2 cellular contexts compared by ENCODE assay signal in the genomic region with DNA sequence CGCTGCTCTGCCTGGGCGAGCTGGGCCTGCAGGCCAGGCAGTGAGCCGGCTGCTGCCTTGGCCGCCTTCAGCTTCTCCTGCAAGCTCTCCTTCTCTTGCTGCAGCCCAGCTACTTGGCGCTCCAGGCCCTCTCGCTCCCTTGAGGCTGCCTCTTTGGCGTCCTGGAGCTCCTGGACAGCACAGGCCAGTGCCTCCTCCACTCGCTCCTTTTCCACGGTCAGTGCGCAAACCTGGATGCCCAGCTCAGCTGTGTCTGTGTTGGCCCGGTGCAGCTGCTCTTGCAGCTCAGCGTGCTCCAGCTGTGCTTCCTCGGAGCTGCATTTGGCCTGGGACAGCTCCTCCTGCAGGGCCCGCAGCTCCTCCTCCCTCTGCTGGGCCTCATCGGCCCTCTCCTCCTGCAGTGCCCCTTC.
TF ChIP-seq lines count a peak whose summit lies in the region.

No MANE protein-coding gene starts in this region.

TF ChIP-seq in HepG2, 621 proteins besides CTCF, POLR2A, EP300 and RAD21 (continues in another document):
- TF ChIP-seq ZNF326 (CRISPR knock-in tag; IDR thresholded peaks at IDR 0.05; ENCODE audit: borderline replicate concordance) (no peak), ZNF251 (CRISPR knock-in tag; IDR thresholded peaks at IDR 0.05) (no peak), HDAC2 (CRISPR knock-in tag; IDR thresholded peaks at IDR 0.05) (no peak), NCOA1 (CRISPR knock-in tag; IDR thresholded peaks at IDR 0.05) (no peak), POLR2G (IDR thresholded peaks at IDR 0.05; ENCODE audit: low read depth, low read length) (no peak), ZC3H13 (CRISPR knock-in tag; IDR thresholded peaks at IDR 0.05) (no peak), ZIK1 (CRISPR knock-in tag; IDR thresholded peaks at IDR 0.05; ENCODE audit: borderline replicate concordance, low read depth) (no peak), HHEX (CRISPR knock-in tag; IDR thresholded peaks at IDR 0.05) (no peak), NAIF1 (CRISPR knock-in tag; IDR thresholded peaks at IDR 0.05; ENCODE audit: borderline replicate concordance) (no peak), ZNF451 (CRISPR knock-in tag; IDR thresholded peaks at IDR 0.05) (no peak), SNAPC2 (CRISPR knock-in tag; IDR thresholded peaks at IDR 0.05) (no peak), ZFP37 (CRISPR knock-in tag; IDR thresholded peaks at IDR 0.05; ENCODE audit: borderline replicate concordance) (no peak), ZNF264 (CRISPR knock-in tag; IDR thresholded peaks at IDR 0.05) (no peak)
- TF ChIP-seq, protein P1, sequence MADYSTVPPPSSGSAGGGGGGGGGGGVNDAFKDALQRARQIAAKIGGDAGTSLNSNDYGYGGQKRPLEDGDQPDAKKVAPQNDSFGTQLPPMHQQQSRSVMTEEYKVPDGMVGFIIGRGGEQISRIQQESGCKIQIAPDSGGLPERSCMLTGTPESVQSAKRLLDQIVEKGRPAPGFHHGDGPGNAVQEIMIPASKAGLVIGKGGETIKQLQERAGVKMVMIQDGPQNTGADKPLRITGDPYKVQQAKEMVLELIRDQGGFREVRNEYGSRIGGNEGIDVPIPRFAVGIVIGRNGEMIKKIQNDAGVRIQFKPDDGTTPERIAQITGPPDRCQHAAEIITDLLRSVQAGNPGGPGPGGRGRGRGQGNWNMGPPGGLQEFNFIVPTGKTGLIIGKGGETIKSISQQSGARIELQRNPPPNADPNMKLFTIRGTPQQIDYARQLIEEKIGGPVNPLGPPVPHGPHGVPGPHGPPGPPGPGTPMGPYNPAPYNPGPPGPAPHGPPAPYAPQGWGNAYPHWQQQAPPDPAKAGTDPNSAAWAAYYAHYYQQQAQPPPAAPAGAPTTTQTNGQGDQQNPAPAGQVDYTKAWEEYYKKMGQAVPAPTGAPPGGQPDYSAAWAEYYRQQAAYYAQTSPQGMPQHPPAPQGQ (CRISPR knock-in tag; IDR thresholded peaks at IDR 0.05; ENCODE audit: borderline replicate concordance), result no peak
- TF ChIP-seq, protein P2, sequence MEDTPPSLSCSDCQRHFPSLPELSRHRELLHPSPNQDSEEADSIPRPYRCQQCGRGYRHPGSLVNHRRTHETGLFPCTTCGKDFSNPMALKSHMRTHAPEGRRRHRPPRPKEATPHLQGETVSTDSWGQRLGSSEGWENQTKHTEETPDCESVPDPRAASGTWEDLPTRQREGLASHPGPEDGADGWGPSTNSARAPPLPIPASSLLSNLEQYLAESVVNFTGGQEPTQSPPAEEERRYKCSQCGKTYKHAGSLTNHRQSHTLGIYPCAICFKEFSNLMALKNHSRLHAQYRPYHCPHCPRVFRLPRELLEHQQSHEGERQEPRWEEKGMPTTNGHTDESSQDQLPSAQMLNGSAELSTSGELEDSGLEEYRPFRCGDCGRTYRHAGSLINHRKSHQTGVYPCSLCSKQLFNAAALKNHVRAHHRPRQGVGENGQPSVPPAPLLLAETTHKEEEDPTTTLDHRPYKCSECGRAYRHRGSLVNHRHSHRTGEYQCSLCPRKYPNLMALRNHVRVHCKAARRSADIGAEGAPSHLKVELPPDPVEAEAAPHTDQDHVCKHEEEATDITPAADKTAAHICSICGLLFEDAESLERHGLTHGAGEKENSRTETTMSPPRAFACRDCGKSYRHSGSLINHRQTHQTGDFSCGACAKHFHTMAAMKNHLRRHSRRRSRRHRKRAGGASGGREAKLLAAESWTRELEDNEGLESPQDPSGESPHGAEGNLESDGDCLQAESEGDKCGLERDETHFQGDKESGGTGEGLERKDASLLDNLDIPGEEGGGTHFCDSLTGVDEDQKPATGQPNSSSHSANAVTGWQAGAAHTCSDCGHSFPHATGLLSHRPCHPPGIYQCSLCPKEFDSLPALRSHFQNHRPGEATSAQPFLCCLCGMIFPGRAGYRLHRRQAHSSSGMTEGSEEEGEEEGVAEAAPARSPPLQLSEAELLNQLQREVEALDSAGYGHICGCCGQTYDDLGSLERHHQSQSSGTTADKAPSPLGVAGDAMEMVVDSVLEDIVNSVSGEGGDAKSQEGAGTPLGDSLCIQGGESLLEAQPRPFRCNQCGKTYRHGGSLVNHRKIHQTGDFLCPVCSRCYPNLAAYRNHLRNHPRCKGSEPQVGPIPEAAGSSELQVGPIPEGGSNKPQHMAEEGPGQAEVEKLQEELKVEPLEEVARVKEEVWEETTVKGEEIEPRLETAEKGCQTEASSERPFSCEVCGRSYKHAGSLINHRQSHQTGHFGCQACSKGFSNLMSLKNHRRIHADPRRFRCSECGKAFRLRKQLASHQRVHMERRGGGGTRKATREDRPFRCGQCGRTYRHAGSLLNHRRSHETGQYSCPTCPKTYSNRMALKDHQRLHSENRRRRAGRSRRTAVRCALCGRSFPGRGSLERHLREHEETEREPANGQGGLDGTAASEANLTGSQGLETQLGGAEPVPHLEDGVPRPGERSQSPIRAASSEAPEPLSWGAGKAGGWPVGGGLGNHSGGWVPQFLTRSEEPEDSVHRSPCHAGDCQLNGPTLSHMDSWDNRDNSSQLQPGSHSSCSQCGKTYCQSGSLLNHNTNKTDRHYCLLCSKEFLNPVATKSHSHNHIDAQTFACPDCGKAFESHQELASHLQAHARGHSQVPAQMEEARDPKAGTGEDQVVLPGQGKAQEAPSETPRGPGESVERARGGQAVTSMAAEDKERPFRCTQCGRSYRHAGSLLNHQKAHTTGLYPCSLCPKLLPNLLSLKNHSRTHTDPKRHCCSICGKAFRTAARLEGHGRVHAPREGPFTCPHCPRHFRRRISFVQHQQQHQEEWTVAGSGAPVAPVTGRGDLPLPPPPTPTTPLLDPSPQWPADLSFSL (CRISPR knock-in tag; IDR thresholded peaks at IDR 0.05), result no peak
- TF ChIP-seq, protein P3, sequence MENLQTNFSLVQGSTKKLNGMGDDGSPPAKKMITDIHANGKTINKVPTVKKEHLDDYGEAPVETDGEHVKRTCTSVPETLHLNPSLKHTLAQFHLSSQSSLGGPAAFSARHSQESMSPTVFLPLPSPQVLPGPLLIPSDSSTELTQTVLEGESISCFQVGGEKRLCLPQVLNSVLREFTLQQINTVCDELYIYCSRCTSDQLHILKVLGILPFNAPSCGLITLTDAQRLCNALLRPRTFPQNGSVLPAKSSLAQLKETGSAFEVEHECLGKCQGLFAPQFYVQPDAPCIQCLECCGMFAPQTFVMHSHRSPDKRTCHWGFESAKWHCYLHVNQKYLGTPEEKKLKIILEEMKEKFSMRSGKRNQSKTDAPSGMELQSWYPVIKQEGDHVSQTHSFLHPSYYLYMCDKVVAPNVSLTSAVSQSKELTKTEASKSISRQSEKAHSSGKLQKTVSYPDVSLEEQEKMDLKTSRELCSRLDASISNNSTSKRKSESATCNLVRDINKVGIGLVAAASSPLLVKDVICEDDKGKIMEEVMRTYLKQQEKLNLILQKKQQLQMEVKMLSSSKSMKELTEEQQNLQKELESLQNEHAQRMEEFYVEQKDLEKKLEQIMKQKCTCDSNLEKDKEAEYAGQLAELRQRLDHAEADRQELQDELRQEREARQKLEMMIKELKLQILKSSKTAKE (CRISPR knock-in tag; IDR thresholded peaks at IDR 0.05; ENCODE audit: borderline replicate concordance), result no peak
- TF ChIP-seq, protein P4, sequence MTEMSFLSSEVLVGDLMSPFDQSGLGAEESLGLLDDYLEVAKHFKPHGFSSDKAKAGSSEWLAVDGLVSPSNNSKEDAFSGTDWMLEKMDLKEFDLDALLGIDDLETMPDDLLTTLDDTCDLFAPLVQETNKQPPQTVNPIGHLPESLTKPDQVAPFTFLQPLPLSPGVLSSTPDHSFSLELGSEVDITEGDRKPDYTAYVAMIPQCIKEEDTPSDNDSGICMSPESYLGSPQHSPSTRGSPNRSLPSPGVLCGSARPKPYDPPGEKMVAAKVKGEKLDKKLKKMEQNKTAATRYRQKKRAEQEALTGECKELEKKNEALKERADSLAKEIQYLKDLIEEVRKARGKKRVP (CRISPR knock-in tag; IDR thresholded peaks at IDR 0.05), result no peak

TF ChIP-seq in GM12878, 131 proteins besides CTCF, POLR2A, EP300 and RAD21:
- no peak for TF ChIP-seq RUNX3 (IDR thresholded peaks at IDR 0.05; ENCODE audit: low read length)
- no peak for TF ChIP-seq HDAC6 (IDR thresholded peaks at IDR 0.05; ENCODE audit: unreplicated experiment)
- no peak for TF ChIP-seq NRF1 (conservative IDR thresholded peaks at IDR 0.05; ENCODE audit: low read depth, low read length)
- TF ChIP-seq EZH2 (IDR thresholded peaks at IDR 0.05; ENCODE audit: borderline replicate concordance, control insufficient read depth, low read depth, low read length), result no peak
- TF ChIP-seq YY1 (IDR thresholded peaks at IDR 0.05; ENCODE audit: low read depth, low read length), result no peak
- TF ChIP-seq TCF7 (IDR thresholded peaks at IDR 0.05; ENCODE audit: borderline replicate concordance), result no peak
- TF ChIP-seq, protein P5, sequence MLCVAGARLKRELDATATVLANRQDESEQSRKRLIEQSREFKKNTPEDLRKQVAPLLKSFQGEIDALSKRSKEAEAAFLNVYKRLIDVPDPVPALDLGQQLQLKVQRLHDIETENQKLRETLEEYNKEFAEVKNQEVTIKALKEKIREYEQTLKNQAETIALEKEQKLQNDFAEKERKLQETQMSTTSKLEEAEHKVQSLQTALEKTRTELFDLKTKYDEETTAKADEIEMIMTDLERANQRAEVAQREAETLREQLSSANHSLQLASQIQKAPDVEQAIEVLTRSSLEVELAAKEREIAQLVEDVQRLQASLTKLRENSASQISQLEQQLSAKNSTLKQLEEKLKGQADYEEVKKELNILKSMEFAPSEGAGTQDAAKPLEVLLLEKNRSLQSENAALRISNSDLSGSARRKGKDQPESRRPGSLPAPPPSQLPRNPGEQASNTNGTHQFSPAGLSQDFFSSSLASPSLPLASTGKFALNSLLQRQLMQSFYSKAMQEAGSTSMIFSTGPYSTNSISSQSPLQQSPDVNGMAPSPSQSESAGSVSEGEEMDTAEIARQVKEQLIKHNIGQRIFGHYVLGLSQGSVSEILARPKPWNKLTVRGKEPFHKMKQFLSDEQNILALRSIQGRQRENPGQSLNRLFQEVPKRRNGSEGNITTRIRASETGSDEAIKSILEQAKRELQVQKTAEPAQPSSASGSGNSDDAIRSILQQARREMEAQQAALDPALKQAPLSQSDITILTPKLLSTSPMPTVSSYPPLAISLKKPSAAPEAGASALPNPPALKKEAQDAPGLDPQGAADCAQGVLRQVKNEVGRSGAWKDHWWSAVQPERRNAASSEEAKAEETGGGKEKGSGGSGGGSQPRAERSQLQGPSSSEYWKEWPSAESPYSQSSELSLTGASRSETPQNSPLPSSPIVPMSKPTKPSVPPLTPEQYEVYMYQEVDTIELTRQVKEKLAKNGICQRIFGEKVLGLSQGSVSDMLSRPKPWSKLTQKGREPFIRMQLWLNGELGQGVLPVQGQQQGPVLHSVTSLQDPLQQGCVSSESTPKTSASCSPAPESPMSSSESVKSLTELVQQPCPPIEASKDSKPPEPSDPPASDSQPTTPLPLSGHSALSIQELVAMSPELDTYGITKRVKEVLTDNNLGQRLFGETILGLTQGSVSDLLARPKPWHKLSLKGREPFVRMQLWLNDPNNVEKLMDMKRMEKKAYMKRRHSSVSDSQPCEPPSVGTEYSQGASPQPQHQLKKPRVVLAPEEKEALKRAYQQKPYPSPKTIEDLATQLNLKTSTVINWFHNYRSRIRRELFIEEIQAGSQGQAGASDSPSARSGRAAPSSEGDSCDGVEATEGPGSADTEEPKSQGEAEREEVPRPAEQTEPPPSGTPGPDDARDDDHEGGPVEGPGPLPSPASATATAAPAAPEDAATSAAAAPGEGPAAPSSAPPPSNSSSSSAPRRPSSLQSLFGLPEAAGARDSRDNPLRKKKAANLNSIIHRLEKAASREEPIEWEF (IDR thresholded peaks at IDR 0.05; ENCODE audit: insufficient replicate concordance, low read depth, low read length), result no peak
- TF ChIP-seq NR2C2 (IDR thresholded peaks at IDR 0.05; ENCODE audit: borderline replicate concordance, control insufficient read depth, insufficient read length, low read depth), result no peak
- TF ChIP-seq, protein P6, sequence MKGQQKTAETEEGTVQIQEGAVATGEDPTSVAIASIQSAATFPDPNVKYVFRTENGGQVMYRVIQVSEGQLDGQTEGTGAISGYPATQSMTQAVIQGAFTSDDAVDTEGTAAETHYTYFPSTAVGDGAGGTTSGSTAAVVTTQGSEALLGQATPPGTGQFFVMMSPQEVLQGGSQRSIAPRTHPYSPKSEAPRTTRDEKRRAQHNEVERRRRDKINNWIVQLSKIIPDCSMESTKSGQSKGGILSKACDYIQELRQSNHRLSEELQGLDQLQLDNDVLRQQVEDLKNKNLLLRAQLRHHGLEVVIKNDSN (IDR thresholded peaks at IDR 0.05; ENCODE audit: borderline replicate concordance, extremely low read length, insufficient read depth, low read depth, low read length), result no peak
- TF ChIP-seq FOXK2 (IDR thresholded peaks at IDR 0.05), result no peak
- TF ChIP-seq MYB (IDR thresholded peaks at IDR 0.05; ENCODE audit: borderline replicate concordance, low read depth, low read length), result no peak
- TF ChIP-seq WRNIP1 (IDR thresholded peaks at IDR 0.05; ENCODE audit: borderline replicate concordance, low read depth, low read length), result no peak
- TF ChIP-seq, protein P7, sequence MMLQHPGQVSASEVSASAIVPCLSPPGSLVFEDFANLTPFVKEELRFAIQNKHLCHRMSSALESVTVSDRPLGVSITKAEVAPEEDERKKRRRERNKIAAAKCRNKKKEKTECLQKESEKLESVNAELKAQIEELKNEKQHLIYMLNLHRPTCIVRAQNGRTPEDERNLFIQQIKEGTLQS (IDR thresholded peaks at IDR 0.05; ENCODE audit: borderline replicate concordance, extremely low read depth, low read depth, low read length), result no peak
- no peak for TF ChIP-seq ZBED1 (IDR thresholded peaks at IDR 0.05; ENCODE audit: borderline replicate concordance)
- TF ChIP-seq, protein P8, sequence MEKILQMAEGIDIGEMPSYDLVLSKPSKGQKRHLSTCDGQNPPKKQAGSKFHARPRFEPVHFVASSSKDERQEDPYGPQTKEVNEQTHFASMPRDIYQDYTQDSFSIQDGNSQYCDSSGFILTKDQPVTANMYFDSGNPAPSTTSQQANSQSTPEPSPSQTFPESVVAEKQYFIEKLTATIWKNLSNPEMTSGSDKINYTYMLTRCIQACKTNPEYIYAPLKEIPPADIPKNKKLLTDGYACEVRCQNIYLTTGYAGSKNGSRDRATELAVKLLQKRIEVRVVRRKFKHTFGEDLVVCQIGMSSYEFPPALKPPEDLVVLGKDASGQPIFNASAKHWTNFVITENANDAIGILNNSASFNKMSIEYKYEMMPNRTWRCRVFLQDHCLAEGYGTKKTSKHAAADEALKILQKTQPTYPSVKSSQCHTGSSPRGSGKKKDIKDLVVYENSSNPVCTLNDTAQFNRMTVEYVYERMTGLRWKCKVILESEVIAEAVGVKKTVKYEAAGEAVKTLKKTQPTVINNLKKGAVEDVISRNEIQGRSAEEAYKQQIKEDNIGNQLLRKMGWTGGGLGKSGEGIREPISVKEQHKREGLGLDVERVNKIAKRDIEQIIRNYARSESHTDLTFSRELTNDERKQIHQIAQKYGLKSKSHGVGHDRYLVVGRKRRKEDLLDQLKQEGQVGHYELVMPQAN (conservative IDR thresholded peaks at IDR 0.05), result no peak
- no peak for TF ChIP-seq ASH2L (IDR thresholded peaks at IDR 0.05; ENCODE audit: borderline replicate concordance, low read depth)
- no peak for TF ChIP-seq STAT1 (conservative IDR thresholded peaks at IDR 0.05)
TF ChIP-seq in GM12878: peak in this region for 0.
